Comparison of ENCODE assay signal across 1 cellular context in genomic region chr10:21078410-21079329, GRCh38.
TF ChIP-seq lines count a peak whose summit lies in the region.

No MANE protein-coding gene starts in this region.

TF ChIP-seq in K562, 482 proteins besides CTCF, POLR2A, EP300 and RAD21 (continued from another document and continues in another):
- TF ChIP-seq RBM22 (IDR thresholded peaks at IDR 0.05; ENCODE audit: low read depth, low read length, poor library complexity, severe bottlenecking): no peak
- no peak for TF ChIP-seq E2F8 (IDR thresholded peaks at IDR 0.05; ENCODE audit: low read depth, partially characterized antibody)
- peak; percentile 87; the same call in 1 of the 2 replicates for TF ChIP-seq HSF4 (CRISPR knock-in tag; IDR thresholded peaks at IDR 0.05; ENCODE audit: borderline replicate concordance)
- peak; percentile 96; the same call in 1 of the 2 replicates for TF ChIP-seq RREB1 (CRISPR knock-in tag; IDR thresholded peaks at IDR 0.05)
- TF ChIP-seq ZNF124 (CRISPR knock-in tag; IDR thresholded peaks at IDR 0.05): no peak
- no peak for TF ChIP-seq TEAD2 (tag; IDR thresholded peaks at IDR 0.05)
- peak; percentile 89 for TF ChIP-seq CREB5 (CRISPR knock-in tag; IDR thresholded peaks at IDR 0.05)
- no peak for TF ChIP-seq RFX7 (CRISPR knock-in tag; IDR thresholded peaks at IDR 0.05)
- TF ChIP-seq COPS2 (conservative IDR thresholded peaks at IDR 0.05): no peak
- no peak for TF ChIP-seq RBM14 (IDR thresholded peaks at IDR 0.05; ENCODE audit: borderline replicate concordance, insufficient read depth, low read depth, low read length)
- no peak for TF ChIP-seq ZNF274 (IDR thresholded peaks at IDR 0.05; ENCODE audit: borderline replicate concordance, low read depth, low read length)
- no peak for TF ChIP-seq CAMTA2 (CRISPR knock-in tag; conservative IDR thresholded peaks at IDR 0.05)
- TF ChIP-seq MCM2 (IDR thresholded peaks at IDR 0.05; ENCODE audit: low read depth): no peak
- TF ChIP-seq ZFP91 (CRISPR knock-in tag; IDR thresholded peaks at IDR 0.05): no peak
- peak; percentile 79; the same call in 1 of the 2 replicates for TF ChIP-seq PHTF2 (CRISPR knock-in tag; IDR thresholded peaks at IDR 0.05)
- 0 out of 2 replicates have a peak, but pooled peaks have one; percentile 18 for TF ChIP-seq HMG20A (CRISPR knock-in tag; conservative IDR thresholded peaks at IDR 0.05)
- no peak for TF ChIP-seq ZNF318 (IDR thresholded peaks at IDR 0.05; ENCODE audit: borderline replicate concordance in 1 of 2, low read depth in 1 of 2)
- TF ChIP-seq CCAR2 (IDR thresholded peaks at IDR 0.05; ENCODE audit: low read depth, low read length): no peak
- TF ChIP-seq SAP30 (IDR thresholded peaks at IDR 0.05; ENCODE audit: borderline replicate concordance, insufficient read depth, low read depth, low read length, poor library complexity, severe bottlenecking): no peak
- TF ChIP-seq TEAD1 (CRISPR knock-in tag; IDR thresholded peaks at IDR 0.05): peak in 1 of 2 experiments; percentile 89; a peak in 2 of 4 replicates
- TF ChIP-seq CCNT2 (IDR thresholded peaks at IDR 0.05; ENCODE audit: borderline replicate concordance, extremely low read depth, insufficient read length, low read depth, low read length): no peak
- no peak for TF ChIP-seq HNRNPUL1 (IDR thresholded peaks at IDR 0.05; ENCODE audit: low read length)
- TF ChIP-seq ZNF282 (CRISPR knock-in tag; IDR thresholded peaks at IDR 0.05): no peak
- no peak for TF ChIP-seq CREB1 (IDR thresholded peaks at IDR 0.05)
- TF ChIP-seq CREB1 (CRISPR knock-in tag; IDR thresholded peaks at IDR 0.05): peak; percentile 30; the same call in 1 of the 2 replicates
- peak; percentile 93 for TF ChIP-seq ZNF583 (CRISPR knock-in tag; IDR thresholded peaks at IDR 0.05)
- TF ChIP-seq KLF13 (tag; IDR thresholded peaks at IDR 0.05; ENCODE audit: borderline replicate concordance, low read depth): peak; percentile 40; the same call in 1 of the 2 replicates
- TF ChIP-seq MAFK (IDR thresholded peaks at IDR 0.05; ENCODE audit: low read length): no peak
- no peak for TF ChIP-seq CGGBP1 (CRISPR knock-in tag; IDR thresholded peaks at IDR 0.05)
- no peak for TF ChIP-seq RAD51 (IDR thresholded peaks at IDR 0.05; ENCODE audit: borderline replicate concordance, low read depth)
- TF ChIP-seq KDM4B (IDR thresholded peaks at IDR 0.05; ENCODE audit: borderline replicate concordance in 2 of 2, low read depth in 1 of 2): no peak
- TF ChIP-seq ZC3H11A (IDR thresholded peaks at IDR 0.05; ENCODE audit: low read depth, low read length): no peak
- no peak for TF ChIP-seq HDGF (IDR thresholded peaks at IDR 0.05)
- 0 out of 2 replicates have a peak, but pooled peaks have one; percentile 31 for TF ChIP-seq ZNF57 (CRISPR knock-in tag; IDR thresholded peaks at IDR 0.05)
- TF ChIP-seq NR4A1 (CRISPR knock-in tag; IDR thresholded peaks at IDR 0.05): no peak
- TF ChIP-seq NR4A1 (tag; IDR thresholded peaks at IDR 0.05): peak; percentile 73; the same call in 1 of the 2 replicates
- no peak for TF ChIP-seq CBX3 (IDR thresholded peaks at IDR 0.05; ENCODE audit: borderline replicate concordance in 1 of 2, low read length in 2 of 2)
- no peak for TF ChIP-seq ATF1 (CRISPR knock-in tag; IDR thresholded peaks at IDR 0.05)
- peak; percentile 17; the same call in 1 of the 2 replicates for TF ChIP-seq ATF1 (tag; IDR thresholded peaks at IDR 0.05)
- peak; percentile 80 for TF ChIP-seq SMC3 (conservative IDR thresholded peaks at IDR 0.05; ENCODE audit: insufficient read depth, low read depth, low read length)
- no peak for TF ChIP-seq MAFF (IDR thresholded peaks at IDR 0.05; ENCODE audit: low read length)
- TF ChIP-seq ZNF449 (CRISPR knock-in tag; IDR thresholded peaks at IDR 0.05): peak; percentile 96
- no peak for TF ChIP-seq SNIP1 (IDR thresholded peaks at IDR 0.05; ENCODE audit: low read depth)
